ENCODE assay signal across 2 cellular contexts in genomic region chr6:24933868-24934401, GRCh38.
TF ChIP-seq lines count a peak whose summit lies in the region.

No MANE protein-coding gene starts in this region.

TF ChIP-seq in A549, 52 proteins besides CTCF, POLR2A, EP300 and RAD21 (continued from another document):
- TF ChIP-seq, protein P1, sequence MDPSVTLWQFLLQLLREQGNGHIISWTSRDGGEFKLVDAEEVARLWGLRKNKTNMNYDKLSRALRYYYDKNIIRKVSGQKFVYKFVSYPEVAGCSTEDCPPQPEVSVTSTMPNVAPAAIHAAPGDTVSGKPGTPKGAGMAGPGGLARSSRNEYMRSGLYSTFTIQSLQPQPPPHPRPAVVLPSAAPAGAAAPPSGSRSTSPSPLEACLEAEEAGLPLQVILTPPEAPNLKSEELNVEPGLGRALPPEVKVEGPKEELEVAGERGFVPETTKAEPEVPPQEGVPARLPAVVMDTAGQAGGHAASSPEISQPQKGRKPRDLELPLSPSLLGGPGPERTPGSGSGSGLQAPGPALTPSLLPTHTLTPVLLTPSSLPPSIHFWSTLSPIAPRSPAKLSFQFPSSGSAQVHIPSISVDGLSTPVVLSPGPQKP (IDR thresholded peaks at IDR 0.05; ENCODE audit: low read depth, low read length), result no peak
- TF ChIP-seq MAX (IDR thresholded peaks at IDR 0.05) (no peak), CBX8 (IDR thresholded peaks at IDR 0.05) (no peak), TFCP2L1 (CRISPR knock-in tag; IDR thresholded peaks at IDR 0.05) (no peak), GATA3 (IDR thresholded peaks at IDR 0.05; ENCODE audit: borderline replicate concordance) (no peak), POLR2AphosphoS2 (conservative IDR thresholded peaks at IDR 0.05; ENCODE audit: low read length) (no peak), NPAS2 (CRISPR knock-in tag; IDR thresholded peaks at IDR 0.05; ENCODE audit: borderline replicate concordance) (no peak), HEYL (CRISPR knock-in tag; IDR thresholded peaks at IDR 0.05) (no peak), USF2 (IDR thresholded peaks at IDR 0.05) (no peak), FOSL2 (IDR thresholded peaks at IDR 0.05) (no peak), FOSL2 (CRISPR knock-in tag; IDR thresholded peaks at IDR 0.05) (no peak), ZSCAN20 (CRISPR knock-in tag; IDR thresholded peaks at IDR 0.05) (no peak), RFX5 (IDR thresholded peaks at IDR 0.05) (no peak), EHF (CRISPR knock-in tag; IDR thresholded peaks at IDR 0.05) (no peak), RARB (CRISPR knock-in tag; IDR thresholded peaks at IDR 0.05) (no peak), JUN (IDR thresholded peaks at IDR 0.05) (no peak), BHLHE40 (IDR thresholded peaks at IDR 0.05; ENCODE audit: low read depth, low read length) (no peak), RNF2 (IDR thresholded peaks at IDR 0.05; ENCODE audit: borderline replicate concordance, low read depth) (no peak), CHD4 (IDR thresholded peaks at IDR 0.05; ENCODE audit: borderline replicate concordance) (no peak), ESRRA (IDR thresholded peaks at IDR 0.05; ENCODE audit: borderline replicate concordance, low read length) (no peak)
TF ChIP-seq in A549: peak in this region for 0.

TF ChIP-seq in H1, 55 proteins besides CTCF, POLR2A, EP300 and RAD21 (continued from another document):
- TF ChIP-seq CHD7 (IDR thresholded peaks at IDR 0.05; ENCODE audit: insufficient replicate concordance, low read length) (peak; percentile 75), ATF3 (IDR thresholded peaks at IDR 0.05; ENCODE audit: insufficient read depth, low read depth, low read length) (no peak), YY1 (IDR thresholded peaks at IDR 0.05; ENCODE audit: low read depth, low read length) (no peak), EZH2 (IDR thresholded peaks at IDR 0.05; ENCODE audit: low read depth, low read length, severe bottlenecking) (no peak), KDM1A (IDR thresholded peaks at IDR 0.05; ENCODE audit: borderline replicate concordance, low read length) (no peak)
